Comparison of ENCODE assay signal across 11 cellular contexts in genomic region chr22:42388130-42388797, GRCh38. TPM values are rescaled to one million over a fixed set of nuclear protein-coding genes. Genes with fewer than 3 reads are reported as not detected.
A peak's percentile ranks its signal among the peaks of the same experiment; 100 is the strongest.
DNase-seq lines count a peak whose midpoint lies in the region; ATAC-seq and TF ChIP-seq lines count a peak whose summit lies in the region.
"Had no signal": no experiment of that assay in that cellular context is flagged by ENCODE, and none has a peak within 500 bp of the region (broad histone marks: within the 10 kb centered on the region; RNA-seq: fewer than 3 reads in every experiment).

No MANE protein-coding gene starts in this region.

- POLR2A ChIA-PET in CD8-positive, alpha-beta memory T cell (lab: Charles Lee), result no interaction called here

- ATAC-seq in HG02571 (IDR thresholded peaks at IDR 0.05; ENCODE audit: unreplicated experiment), result no peak
- ATAC-seq in GM21825 (IDR thresholded peaks at IDR 0.05; ENCODE audit: unreplicated experiment), result no peak
- ATAC-seq: right cardiac atrium had no signal

- H3K27ac Mint-ChIP-seq in neural progenitor cell, result peak overlapping the region; percentile 82
- peak overlapping the region in 1 of 8 donors; percentile 79 for H3K27ac Mint-ChIP-seq in CD8-positive, alpha-beta memory T cell
- no peak overlapping the region for H3K27ac Mint-ChIP-seq in CD14-positive monocyte

- H3F3A ChIP-seq in neural progenitor cell (ENCODE audit: low read depth), result peaks cover 3% of the 10 kb centered on the region

- H3K9me3 ChIP-seq in neural progenitor cell (ENCODE audit: low read depth), result no peaks in the 10 kb centered on the region
- H3K9me3 ChIP-seq in CD8-positive, alpha-beta memory T cell (ENCODE audit: low read length), result no peaks in the 10 kb centered on the region

- H3K4me1 Mint-ChIP-seq in neural progenitor cell (peaks cover 42% of the 10 kb centered on the region), CD14-positive monocyte (no peaks in the 10 kb centered on the region)
- H3K4me1 Mint-ChIP-seq in CD8-positive, alpha-beta memory T cell, result no peaks in the 10 kb centered on the region

- H3K9ac ChIP-seq in neural progenitor cell, result no peak overlapping the region

- DNase-seq in H7, result peak; percentile 90
- DNase-seq in NCI-H2107 treated with DMSO at 0.1 percent for 48 hours (lab: John Stamatoyannopoulos, UW; ENCODE audit: unreplicated experiment), result peak; percentile 74
- peak in 40 of 56 donors; percentile 10 to 83 (median 66) for DNase-seq in amygdala (lab: John Stamatoyannopoulos, UW)
- peak; percentile 75 for DNase-seq in neural progenitor cell (ENCODE audit: low spot score)
- DNase-seq in CD8-positive, alpha-beta memory T cell, result no peak
- DNase-seq in CD14-positive monocyte (ENCODE audit: low spot score), result no peak
- DNase-seq: effector memory CD4-positive, alpha-beta T cell; stimulated activated naive CD4-positive, alpha-beta T cell treated with Interleukin-2 at 50 U/mL for 16 hours had no signal

- H3K4me2 ChIP-seq in neural progenitor cell, result no peak overlapping the region

- no peaks in the 10 kb centered on the region for H3K4me1 ChIP-seq in neural progenitor cell
- no peaks in the 10 kb centered on the region for H3K4me1 ChIP-seq in CD8-positive, alpha-beta memory T cell (ENCODE audit: insufficient read depth, low read length)

- H4K20me1 ChIP-seq in neural progenitor cell (ENCODE audit: low read depth), result no peaks in the 10 kb centered on the region

- no peaks in the 10 kb centered on the region for H3K36me3 Mint-ChIP-seq in neural progenitor cell
- no peaks in the 10 kb centered on the region for H3K36me3 Mint-ChIP-seq in CD8-positive, alpha-beta memory T cell
- peaks cover 74 to 98% of the 10 kb centered on the region in 2 donors for H3K36me3 Mint-ChIP-seq in CD14-positive monocyte

- H3K27me3 Mint-ChIP-seq in neural progenitor cell (ENCODE audit: insufficient read depth, low read depth), result peaks cover 31% of the 10 kb centered on the region
- peaks cover 0 to 12% of the 10 kb centered on the region in 2 donors for H3K27me3 Mint-ChIP-seq in CD8-positive, alpha-beta memory T cell
- H3K27me3 Mint-ChIP-seq in CD14-positive monocyte (ENCODE audit: low read depth in 3 of 3), result peaks cover 0 to 1% (median 0%) of the 10 kb centered on the region in 3 donors

- H3K27me3 ChIP-seq in H7 (ENCODE audit: control insufficient read depth, insufficient read depth, low read length) (peaks cover 1% of the 10 kb centered on the region; the same call in 1 of the 2 replicates), neural progenitor cell (no peaks in the 10 kb centered on the region)
- H3K27me3 ChIP-seq in CD8-positive, alpha-beta memory T cell (ENCODE audit: insufficient read depth, low read length, poor library complexity, severe bottlenecking), result no peaks in the 10 kb centered on the region

- H3K9me3 Mint-ChIP-seq in neural progenitor cell, result peaks cover 2% of the 10 kb centered on the region
- no peaks in the 10 kb centered on the region for H3K9me3 Mint-ChIP-seq in CD8-positive, alpha-beta memory T cell
- H3K9me3 Mint-ChIP-seq in CD14-positive monocyte, result no peaks in the 10 kb centered on the region

- H3K27ac ChIP-seq in neural progenitor cell, result no peak overlapping the region
- H3K27ac ChIP-seq in CD8-positive, alpha-beta memory T cell (ENCODE audit: low read depth, low read length), result no peak overlapping the region

- H2AFZ ChIP-seq in neural progenitor cell (replicated peaks), result no peak overlapping the region

- no peak overlapping the region for H3K4me3 Mint-ChIP-seq in neural progenitor cell
- H3K4me3 Mint-ChIP-seq in CD8-positive, alpha-beta memory T cell, result no peak overlapping the region
- no peak overlapping the region for H3K4me3 Mint-ChIP-seq in CD14-positive monocyte

- H3K4me3 ChIP-seq in H7 (ENCODE audit: insufficient read depth, low read depth, low read length) (no peak overlapping the region), neural progenitor cell (no peak overlapping the region)
- H3K4me3 ChIP-seq in CD8-positive, alpha-beta memory T cell (ENCODE audit: low read length), result no peak overlapping the region

- CTCF ChIA-PET in CD8-positive, alpha-beta memory T cell (lab: Charles Lee), result no interaction called here

- H3K36me3 ChIP-seq in H7 (replicated peaks; ENCODE audit: control insufficient read depth, insufficient read depth, low read length) (no peaks in the 10 kb centered on the region), neural progenitor cell (no peaks in the 10 kb centered on the region)
- H3K36me3 ChIP-seq in CD8-positive, alpha-beta memory T cell (ENCODE audit: insufficient read depth, low read length), result no peaks in the 10 kb centered on the region

- no peaks in the 10 kb centered on the region for H3K79me2 ChIP-seq in neural progenitor cell (ENCODE audit: low read depth)

- TF ChIP-seq CTCF in neural progenitor cell (IDR thresholded peaks at IDR 0.05), result no peak
- no peak for TF ChIP-seq CTCF in CD14-positive monocyte (IDR thresholded peaks at IDR 0.05)

- intact Hi-C loops in CD14-positive monocyte (cut with micrococcal nuclease), result no loop called here

RNA-seq across cellular contexts. Expression of gene NFAM1, which starts 43.9 kb away (rescaled TPM):
- total RNA-seq in H7 (2014; rRNA removed; shearing (Covaris generic)), result 0.48 and 0.69 TPM in 2 replicates
- 0.19 and 0.40 TPM in 2 replicates for total RNA-seq in neural progenitor cell (ENCODE audit: low replicate concordance)
- under 1 TPM; 0.16 to 0.31 TPM for total RNA-seq in CD8-positive, alpha-beta memory T cell
- polyA plus RNA-seq in CD8-positive, alpha-beta memory T cell, result not detected
- 10 to 100 TPM; 36.0 to 69.7 TPM for polyA plus RNA-seq in CD14-positive monocyte

Comparison
In these comparisons a context has a peak if more than half of its experiments do, and no peak if none do; other contexts are left out.
1. DNase-seq: peak in H7 (single experiment), NCI-H2107 treated with DMSO at 0.1 percent for 48 hours (single experiment), amygdala (40 of 56) and neural progenitor cell (single experiment); none in CD8-positive, alpha-beta memory T cell (0 of 5) and CD14-positive monocyte (single experiment).